20 cellular contexts compared by ENCODE assay signal in the genomic region with DNA sequence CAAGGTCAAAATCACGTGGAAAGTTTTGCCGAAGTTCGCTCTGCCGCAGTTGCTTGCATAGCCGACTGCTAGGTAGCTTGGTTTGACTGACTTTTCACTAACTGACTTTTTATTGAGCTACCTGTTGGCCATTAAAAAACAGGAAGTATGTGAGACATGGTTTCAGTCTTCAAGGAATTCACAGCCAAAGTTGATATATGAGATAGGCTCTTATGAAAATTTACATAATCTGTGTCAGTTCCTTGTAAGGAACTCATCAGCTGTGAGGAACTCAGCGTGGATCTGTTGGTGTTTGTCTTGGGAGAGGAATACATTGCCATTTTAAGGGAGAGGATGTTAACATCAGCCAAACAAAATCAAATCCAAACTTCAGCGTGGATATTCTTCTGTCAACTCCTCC. TPM values are rescaled to one million over a fixed set of nuclear protein-coding genes. Genes with fewer than 3 reads are reported as not detected.
DNase-seq lines count a peak whose midpoint lies in the region; ATAC-seq, FAIRE-seq and TF ChIP-seq lines count a peak whose summit lies in the region.
"Had no signal": no experiment of that assay in that cellular context is flagged by ENCODE, and none has a peak within 500 bp of the region (broad histone marks: within the 10 kb centered on the region; RNA-seq: fewer than 3 reads in every experiment).

No MANE protein-coding gene starts in this region.

- H3K9me2 ChIP-seq in GM23248 (ENCODE audit: insufficient read depth) = no peaks in the 10 kb centered on the region

- intact Hi-C loops in GM12878 (cut with micrococcal nuclease; ENCODE audit: unreplicated experiment) = no loop called here

- 68 to 72% methylated on average over 7 of the region's 7 CpGs for WGBS in GM23248 (ENCODE audit: low coverage in 1 of 2, low lambda C conversion rate in 2 of 2, missing lambda C conversion rate in 2 of 2), 2 experiments
- WGBS in GM12878 (ENCODE audit: insufficient coverage, insufficient replicate concordance, low lambda C conversion rate, missing lambda C conversion rate) = 55% methylated on average over 7 of the region's 7 CpGs
- WGBS in smooth muscle cell (ENCODE audit: low lambda C conversion rate) = 74% methylated on average over 7 of the region's 7 CpGs
- WGBS in small intestine, 3 donors = 67 to 72% (median 69%) methylated on average over 7 of the region's 7 CpGs

- H3K27ac ChIP-seq in GM23248 (peak overlapping the region; percentile 87), GM12878 (ENCODE audit: control insufficient read depth, insufficient read depth) (no peak overlapping the region), smooth muscle cell (ENCODE audit: low read depth) (peak overlapping the region; percentile 91), small intestine (ENCODE audit: low read depth in 1 of 2, low read length in 1 of 2) (peak overlapping the region in 1 of 2 donors; percentile 27)

- H2AFZ ChIP-seq in GM23248 (no peak overlapping the region), GM12878 (ENCODE audit: control insufficient read depth, low read depth, low read length) (no peak overlapping the region), smooth muscle cell (ENCODE audit: low read depth) (no peak overlapping the region)

- peaks cover 80% of the 10 kb centered on the region for H3K79me2 ChIP-seq in GM23248 (ENCODE audit: insufficient read depth)
- no peaks in the 10 kb centered on the region for H3K79me2 ChIP-seq in GM12878 (ENCODE audit: control insufficient read depth, insufficient read depth, low read length)
- peaks cover 74% of the 10 kb centered on the region for H3K79me2 ChIP-seq in smooth muscle cell (ENCODE audit: low read depth)

- H3K9ac ChIP-seq in GM23248 (no peak overlapping the region), GM12878 (ENCODE audit: control insufficient read depth, insufficient read depth, low read length) (no peak overlapping the region), smooth muscle cell (ENCODE audit: low read depth) (no peak overlapping the region)

- TF ChIP-seq CTCF in GM12878 (IDR thresholded peaks at IDR 0.05 in 2 of 3, conservative IDR thresholded peaks at IDR 0.05 in 1 of 3; ENCODE audit: control insufficient read depth in 2 of 3, extremely low read depth in 1 of 3, insufficient read depth in 1 of 3, low read depth in 3 of 3, low read length in 3 of 3) (no peak), smooth muscle cell (IDR thresholded peaks at IDR 0.05; ENCODE audit: borderline replicate concordance, insufficient read depth, poor library complexity, severe bottlenecking) (no peak)

- H3K4me2 ChIP-seq in GM23248 (ENCODE audit: unreplicated experiment) = peak overlapping the region; percentile 89
- no peak overlapping the region for H3K4me2 ChIP-seq in GM12878 (ENCODE audit: control insufficient read depth, insufficient read depth)
- H3K4me2 ChIP-seq in smooth muscle cell = peak overlapping the region; percentile 32

- H3K27me3 ChIP-seq in GM23248 (replicated peaks; ENCODE audit: insufficient read depth) (no peaks in the 10 kb centered on the region), GM12878 (replicated peaks in 1 of 2; ENCODE audit: control insufficient read depth in 2 of 2, insufficient read depth in 2 of 2, low read length in 1 of 2) (no peaks in the 10 kb centered on the region), smooth muscle cell (ENCODE audit: low read depth) (no peaks in the 10 kb centered on the region), small intestine (ENCODE audit: control insufficient read depth in 2 of 2, insufficient read depth in 2 of 2, low read length in 2 of 2) (no peaks in the 10 kb centered on the region)
- H3K27me3 ChIP-seq: ovary had no signal

- H4K20me1 ChIP-seq in GM23248 (ENCODE audit: insufficient read depth) = no peaks in the 10 kb centered on the region
- no peaks in the 10 kb centered on the region for H4K20me1 ChIP-seq in GM12878 (ENCODE audit: control insufficient read depth, insufficient read depth)
- H4K20me1 ChIP-seq in smooth muscle cell (ENCODE audit: low read depth) = no peaks in the 10 kb centered on the region

- H3K36me3 ChIP-seq in GM23248 (ENCODE audit: low read depth) = no peaks in the 10 kb centered on the region
- H3K36me3 ChIP-seq in GM12878 (ENCODE audit: control insufficient read depth in 2 of 2, insufficient read depth in 2 of 2, low read length in 1 of 2) = no peaks in the 10 kb centered on the region
- H3K36me3 ChIP-seq in smooth muscle cell (ENCODE audit: low read depth) = no peaks in the 10 kb centered on the region
- H3K36me3 ChIP-seq in small intestine (ENCODE audit: control insufficient read depth in 2 of 2, insufficient read depth in 2 of 2, low read length in 2 of 2) = no peaks in the 10 kb centered on the region
- H3K36me3 ChIP-seq: ovary had no signal

- no peak for TF ChIP-seq RAD21 in GM12878 (IDR thresholded peaks at IDR 0.05; ENCODE audit: insufficient read depth, low read depth, low read length)

- RAD21 ChIA-PET in GM12878 (lab: Charles Lee; ENCODE audit: unreplicated experiment) = interaction anchor here (0.6 to 2.2 kb wide), 3 partner anchors 8 to 30 kb away, joined by 3 to 7 read pairs (median 3); no protein-coding TSS in a partner anchor

- no TSS peak for BruUV-seq in GM12878 (replicated peaks; lab: Mats Ljungman, UMichigan)

- H3K9me3 ChIP-seq in GM23248 (ENCODE audit: low read depth) = no peaks in the 10 kb centered on the region
- no peaks in the 10 kb centered on the region; the same call in 2 of the 3 replicates for H3K9me3 ChIP-seq in GM12878 (replicated peaks; ENCODE audit: control insufficient read depth, insufficient read depth, low read length)
- no peaks in the 10 kb centered on the region for H3K9me3 ChIP-seq in smooth muscle cell (replicated peaks; ENCODE audit: low read depth)
- no peaks in the 10 kb centered on the region for H3K9me3 ChIP-seq in small intestine (ENCODE audit: control insufficient read depth, low read depth)
- H3K9me3 ChIP-seq: ovary had no signal

- H3K4me1 ChIP-seq in GM23248 (ENCODE audit: insufficient read depth) = peaks cover 49% of the 10 kb centered on the region
- H3K4me1 ChIP-seq in GM12878 (ENCODE audit: control insufficient read depth, insufficient read depth, low read length) = no peaks in the 10 kb centered on the region
- peaks cover 45% of the 10 kb centered on the region for H3K4me1 ChIP-seq in smooth muscle cell (ENCODE audit: low read depth)
- H3K4me1 ChIP-seq in small intestine (ENCODE audit: control insufficient read depth in 2 of 2, insufficient read depth in 1 of 2, low read depth in 1 of 2, low read length in 1 of 2) = no peaks in the 10 kb centered on the region

- TF ChIP-seq EP300 in GM12878 (IDR thresholded peaks at IDR 0.05; ENCODE audit: borderline replicate concordance in 1 of 2, control insufficient read depth in 1 of 2, low read depth in 2 of 2, low read length in 2 of 2) = no peak

- FAIRE-seq in GM12878 (lab: Jason Lieb, UNC) (no peak), small intestine (lab: Jason Lieb, UNC) (no peak)
- FAIRE-seq: K562 had no signal

- POLR2A ChIA-PET in GM12878 (lab: Charles Lee) = no interaction called here

- TF ChIP-seq POLR2A in GM12878 (IDR thresholded peaks at IDR 0.05; ENCODE audit: low read depth, low read length) = no peak

- SMC1A ChIA-PET in GM12878 (lab: Charles Lee; ENCODE audit: uncharacterized antibody, unreplicated experiment) = interaction anchor here (0.6 to 2.3 kb wide), 9 partner anchors 8 to 367 kb away, joined by 3 to 9 read pairs (median 4); no protein-coding TSS in a partner anchor

- in situ Hi-C loops in GM23248 (cut with MboI) = no loop called here
- in situ Hi-C loops in GM12878 (cut with MboI) = no loop called here

- ATAC-seq in GM12878 (no peak), GM21390 (IDR thresholded peaks at IDR 0.05; ENCODE audit: unreplicated experiment) (no peak), SK-N-SH treated with all-trans-retinoic acid at 6 μM for 48 hours (no peak)
- ATAC-seq: K562 had no signal

- H3F3A ChIP-seq in GM23248 (ENCODE audit: insufficient read depth) = peaks cover 52% of the 10 kb centered on the region
- peaks cover 30% of the 10 kb centered on the region for H3F3A ChIP-seq in smooth muscle cell (ENCODE audit: low read depth)

- H3K4me3 ChIP-seq in GM23248 = no peak overlapping the region
- H3K4me3 ChIP-seq in GM12878 = no peak overlapping the region
- H3K4me3 ChIP-seq in smooth muscle cell = no peak overlapping the region
- H3K4me3 ChIP-seq in small intestine (ENCODE audit: low read depth in 1 of 2, low read length in 2 of 2) = no peak overlapping the region
- H3K4me3 ChIP-seq: K562, ovary had no signal

- CTCF ChIA-PET in GM12878 (lab: Yijun Ruan, JAX) = interaction anchor here (0.6 to 1.4 kb wide), 3 partner anchors 15 to 478 kb away, joined by 3 to 4 read pairs (median 3); no protein-coding TSS in a partner anchor

- DNase-seq in GM23248 (peak; percentile 21), GM12878 (ENCODE audit: low read depth, low spot score) (no peak), kidney glomerular epithelial cell (lab: John Stamatoyannopoulos, UW) (peak; percentile 69), smooth muscle cell (lab: John Stamatoyannopoulos, UW; ENCODE audit: unreplicated experiment) (no peak), small intestine (no peak), NCI-H524 treated with DMSO at 0.1 percent for 48 hours (lab: John Stamatoyannopoulos, UW) (no peak)
- DNase-seq: activated CD8-positive, alpha-beta memory T cell treated with anti-CD3 and anti-CD28 coated beads for 24 hours; central memory CD4-positive, alpha-beta T cell; DND-41; erythroblast; NCI-H146; NCI-H526; ovary; RPMI8226 had no signal

RNA-seq across cellular contexts. Expression of a gene that starts 2.1 kb away (rescaled TPM):
- not detected in 2 replicates for total RNA-seq in GM23248 (2014; rRNA removed; shearing (Covaris generic))
- polyA plus RNA-seq in GM23248 (2016; fragmentation: Nextera tagmentation; extraction: Ambion mirVana) (not detected in 2 replicates), GM12878 (2011; rRNA removed) (not detected in 2 replicates), GM12878 (2014; fragmentation: Illumina TruSeq; extraction: Trizol) (not detected in 2 replicates), GM12878 (2014; fragmentation: Nextera tagmentation; extraction: Ambion mirVana) (not detected), GM12878 (2014; rRNA removed) (not detected in 2 replicates), GM12878 (2016; fragmentation: Nextera tagmentation; extraction: Ambion mirVana) (not detected), smooth muscle cell (0.38 TPM in 1 of 2 replicates, not detected in the other), small intestine (not detected)
- total RNA-seq in GM12878 (2013; cell fraction: nucleolus; rRNA removed) = not detected in 2 replicates
- total RNA-seq in GM12878 (2014; rRNA removed) (not detected in 2 replicates), GM12878 (2014; rRNA removed; fragmentation: Illumina TruSeq; extraction: Trizol) (not detected in 2 replicates), GM12878 (2021) (not detected in 2 replicates), smooth muscle cell (not detected in 2 replicates)
- not detected for polyA plus RNA-seq in GM12878 (2011; ENCODE audit: low read depth)
- not detected in 2 replicates for polyA plus RNA-seq in GM12878 (2011; cell fraction: cytosol; rRNA removed)
- polyA plus RNA-seq in GM12878 (2011; cell fraction: nucleus; rRNA removed) = not detected in 2 replicates
- polyA plus RNA-seq in GM12878 (2012) = not detected in 2 replicates
- not detected in 2 replicates for polyA minus RNA-seq in GM12878 (2011; rRNA and poly(A)+ RNA removed)
- not detected in 2 replicates for polyA minus RNA-seq in GM12878 (2011; cell fraction: cytosol; rRNA and poly(A)+ RNA removed)
- polyA minus RNA-seq in GM12878 (2011; cell fraction: nucleus; rRNA and poly(A)+ RNA removed) = not detected in 2 replicates
- total RNA-seq: K562; ovary; T-helper 2 cell treated with Interferon-gamma antibody and Interleukin-4, amounts not matched to agents 100 ng/mL and 5 ng/mL, for 36 hours; urinary bladder had no signal
- polyA plus RNA-seq: BJ, urinary bladder had no signal

RNA-seq across cellular contexts. Expression of a gene that starts 32.1 kb away (rescaled TPM):
- 43.3 and 56.6 TPM in 2 replicates for total RNA-seq in GM23248 (2014; rRNA removed; shearing (Covaris generic))
- polyA plus RNA-seq in GM23248 (2016; fragmentation: Nextera tagmentation; extraction: Ambion mirVana) = 53.7 and 55.9 TPM in 2 replicates
- total RNA-seq in GM12878 (2013; cell fraction: nucleolus; rRNA removed) = 3.3 and 3.9 TPM in 2 replicates
- total RNA-seq in GM12878 (2014; rRNA removed) = 0.51 and 0.54 TPM in 2 replicates
- 0.64 and 0.76 TPM in 2 replicates for total RNA-seq in GM12878 (2014; rRNA removed; fragmentation: Illumina TruSeq; extraction: Trizol)
- total RNA-seq in GM12878 (2021) = 1.5 and 2.2 TPM in 2 replicates
- 0.88 TPM for polyA plus RNA-seq in GM12878 (2011; ENCODE audit: low read depth)
- 6.9 and 9.1 TPM in 2 replicates for polyA plus RNA-seq in GM12878 (2011; rRNA removed)
- 4.2 and 5.0 TPM in 2 replicates for polyA plus RNA-seq in GM12878 (2011; cell fraction: cytosol; rRNA removed)
- 25.7 and 26.2 TPM in 2 replicates for polyA plus RNA-seq in GM12878 (2011; cell fraction: nucleus; rRNA removed)
- polyA plus RNA-seq in GM12878 (2012) = 1.9 and 2.2 TPM in 2 replicates
- polyA plus RNA-seq in GM12878 (2014; fragmentation: Illumina TruSeq; extraction: Trizol) = 0.27 and 0.78 TPM in 2 replicates
- polyA plus RNA-seq in GM12878 (2014; fragmentation: Nextera tagmentation; extraction: Ambion mirVana) = under 1 TPM; 0.20 to 0.52 TPM
- polyA plus RNA-seq in GM12878 (2014; rRNA removed) = 0.17 and 0.23 TPM in 2 replicates
- under 1 TPM; 0.60 to 0.79 TPM for polyA plus RNA-seq in GM12878 (2016; fragmentation: Nextera tagmentation; extraction: Ambion mirVana)
- polyA minus RNA-seq in GM12878 (2011; rRNA and poly(A)+ RNA removed) = 16.0 and 31.7 TPM in 2 replicates
- polyA minus RNA-seq in GM12878 (2011; cell fraction: cytosol; rRNA and poly(A)+ RNA removed) = 5.6 and 8.3 TPM in 2 replicates
- 17.2 and 26.4 TPM in 2 replicates for polyA minus RNA-seq in GM12878 (2011; cell fraction: nucleus; rRNA and poly(A)+ RNA removed)
- total RNA-seq in smooth muscle cell = 59.4 and 66.5 TPM in 2 replicates
- polyA plus RNA-seq in smooth muscle cell = 104 and 105 TPM in 2 replicates
- 1 to 10 TPM in 2 of 3 donors, under 1 TPM in 1; 0.89 to 8.6 (median 3.8) TPM for polyA plus RNA-seq in small intestine

Comparison
In these comparisons a context has a peak if more than half of its experiments do, and no peak if none do; other contexts are left out.
1. DNase-seq: peak in GM23248 (single experiment) and kidney glomerular epithelial cell (single experiment); none in GM12878 (single experiment), smooth muscle cell (single experiment), small intestine (single experiment) and NCI-H524 treated with DMSO at 0.1 percent for 48 hours (single experiment).